8 cellular contexts compared by ENCODE assay signal in the genomic region with DNA sequence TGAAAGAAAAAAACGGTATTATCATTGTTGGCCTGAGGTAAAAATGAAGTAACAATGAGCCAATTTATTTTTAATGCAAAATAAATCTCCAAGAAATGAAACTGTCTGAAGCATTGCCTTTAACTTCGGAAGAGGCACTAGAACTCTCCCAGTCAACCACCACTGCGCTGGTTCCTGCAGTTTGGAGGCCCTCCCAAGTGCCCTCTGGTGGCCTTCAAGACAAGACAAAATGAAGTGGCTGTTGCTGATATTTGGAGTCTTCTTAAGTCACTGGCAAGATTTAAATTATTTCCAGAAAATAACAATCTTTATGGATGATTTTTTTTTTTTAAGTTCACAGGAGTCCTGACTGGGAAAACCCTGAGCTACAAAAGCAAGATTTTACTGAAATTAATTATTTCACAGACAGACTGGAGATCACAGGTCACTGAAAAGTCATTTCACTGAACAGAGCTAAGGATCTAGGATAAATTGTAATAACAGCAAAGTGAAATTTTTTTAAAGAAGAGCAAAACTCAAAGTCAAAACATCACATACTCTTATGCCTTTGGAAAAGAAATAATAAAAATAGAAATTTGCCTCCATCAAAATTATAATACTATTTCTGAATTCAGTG.
DNase-seq lines count a peak whose midpoint lies in the region; ATAC-seq and FAIRE-seq lines count a peak whose summit lies in the region.

No MANE protein-coding gene starts in this region.

- H3K4me3 Mint-ChIP-seq in stimulated activated memory B cell treated with anti-CD40 and anti-IgM and Interleukin-4, amounts not matched to agents 10 μg/mL and 1 μg/mL and 100 μg/mL, for 72 hours: no peak overlapping the region

- no peak for FAIRE-seq in HTR-8/SVneo (lab: Jason Lieb, UNC)

- H3K36me3 Mint-ChIP-seq in stimulated activated memory B cell treated with anti-CD40 and anti-IgM and Interleukin-4, amounts not matched to agents 10 μg/mL and 1 μg/mL and 100 μg/mL, for 72 hours: peaks cover 68% of the 10 kb centered on the region

- H3K27ac Mint-ChIP-seq in stimulated activated memory B cell treated with anti-CD40 and anti-IgM and Interleukin-4, amounts not matched to agents 10 μg/mL and 1 μg/mL and 100 μg/mL, for 72 hours: no peak overlapping the region

- peaks cover 17% of the 10 kb centered on the region for H3K4me1 Mint-ChIP-seq in stimulated activated memory B cell treated with anti-CD40 and anti-IgM and Interleukin-4, amounts not matched to agents 10 μg/mL and 1 μg/mL and 100 μg/mL, for 72 hours

- H3K27me3 Mint-ChIP-seq in stimulated activated memory B cell treated with anti-CD40 and anti-IgM and Interleukin-4, amounts not matched to agents 10 μg/mL and 1 μg/mL and 100 μg/mL, for 72 hours: no peaks in the 10 kb centered on the region

- ATAC-seq in HG03196 (IDR thresholded peaks at IDR 0.05; ENCODE audit: unreplicated experiment): no peak
- ATAC-seq in stimulated activated memory B cell treated with anti-CD40 and anti-IgM and Interleukin-4, amounts not matched to agents 10 μg/mL and 1 μg/mL and 100 μg/mL, for 72 hours: no peak

- H3K9me3 Mint-ChIP-seq in stimulated activated memory B cell treated with anti-CD40 and anti-IgM and Interleukin-4, amounts not matched to agents 10 μg/mL and 1 μg/mL and 100 μg/mL, for 72 hours: no peaks in the 10 kb centered on the region

- DNase-seq in DMS79 treated with DMSO at 0.1 percent for 48 hours (lab: John Stamatoyannopoulos, UW) (peak; percentile 33), HTR-8/SVneo (ENCODE audit: insufficient read length, low spot score) (peak; percentile 29), RKO (ENCODE audit: low spot score) (peak; percentile 63), brain pericyte (ENCODE audit: low read depth, low spot score) (peak; percentile 13), iris pigment epithelial cell (ENCODE audit: low read depth) (peak; percentile 69)
- DNase-seq in stimulated activated CD4-positive, alpha-beta T cell treated with anti-CD3 and anti-CD28 coated beads, Interleukin-4, amount 100 ng/mL, for 24 hours: peak; percentile 24

Comparison
In these comparisons a context has a peak if more than half of its experiments do, and no peak if none do; other contexts are left out.
1. DNase-seq: peak in every context shown above with its lines; median percentile 69 in iris pigment epithelial cell; 63 in RKO; 33 in DMS79 treated with DMSO at 0.1 percent for 48 hours; 29 in HTR-8/SVneo; 24 in stimulated activated CD4-positive, alpha-beta T cell treated with anti-CD3 and anti-CD28 coated beads, Interleukin-4, amount 100 ng/mL, for 24 hours; 13 in brain pericyte.